In the genomic region with DNA sequence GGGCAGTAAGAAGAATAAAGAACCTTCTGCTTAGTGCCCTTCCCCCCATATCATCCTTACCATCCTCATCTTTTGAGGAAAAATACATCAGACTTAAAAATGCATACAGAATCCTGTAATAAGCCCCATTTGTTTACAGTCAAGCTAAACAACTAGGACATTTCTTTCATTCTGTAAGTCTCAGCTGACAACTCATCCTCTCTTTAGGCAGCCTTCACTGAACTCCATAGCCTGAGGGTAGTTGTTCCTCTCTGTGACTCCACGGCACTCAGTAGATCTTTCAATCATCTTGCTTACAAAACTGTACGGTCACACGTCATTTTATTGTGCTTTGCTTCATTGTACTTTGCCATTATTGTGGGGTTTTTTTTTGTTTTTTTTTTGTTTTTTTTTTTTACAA, we compare ENCODE assay signal across 18 cellular contexts.
"Had no signal": no experiment of that assay in that cellular context is flagged by ENCODE, and none has a peak within 500 bp of the region (broad histone marks: within the 10 kb centered on the region; RNA-seq: fewer than 3 reads in every experiment).

No MANE protein-coding gene starts in this region.

- H3K4me1 ChIP-seq: ascending aorta, lower lobe of right lung had no signal

- H3K36me3 ChIP-seq: ascending aorta, esophagus muscularis mucosa, lower lobe of right lung, thyroid gland had no signal

- H3K27me3 Mint-ChIP-seq: natural killer cell treated with Interleukin-12 subunit alpha and Interleukin-12 subunit beta and Interleukin-15 and Interleukin-18, amount 100 ng/mL, for 72 hours had no signal

- H3K4me2 ChIP-seq: hepatocyte had no signal

- H3K4me3 Mint-ChIP-seq: activated CD8-positive, alpha-beta T cell treated with anti-CD3 and anti-CD28 coated beads, Interleukin-2, amount 10 ng/mL, durations not matched to agents 7 days and 5 days; activated T-cell treated with anti-CD3 and anti-CD28 coated beads, Interleukin-2, amount 50 U/mL, for 4 hours; natural killer cell treated with Interleukin-12 subunit alpha and Interleukin-12 subunit beta and Interleukin-15 and Interleukin-18, amount 100 ng/mL, for 72 hours had no signal

- H3K4me3 ChIP-seq: ascending aorta, coronary artery, esophagus muscularis mucosa, hepatocyte, lower lobe of right lung, thyroid gland had no signal

- H3K27me3 ChIP-seq: ascending aorta, esophagus muscularis mucosa, hepatocyte, thyroid gland had no signal

- H2AFZ ChIP-seq: hepatocyte had no signal

- DNase-seq: activated CD4-positive, alpha-beta T cell treated with anti-CD3 and anti-CD28 coated beads for 48 hours; activated CD4-positive, CD25-positive, alpha-beta regulatory T cell; activated CD8-positive, alpha-beta T cell treated with anti-CD3 and anti-CD28 coated beads, Interleukin-2, amount 10 ng/mL, durations not matched to agents 7 days and 5 days; activated effector memory CD4-positive, alpha-beta T cell treated with Interleukin-2 at 50 U/mL for 16 hours; activated naive CD4-positive, alpha-beta T cell treated with anti-CD3 and anti-CD28 coated beads, Interleukin-2, amount 50 U/mL, for 16 hours; activated T-cell treated with anti-CD3 and anti-CD28 coated beads, Interleukin-2, amount 50 U/mL, for 4 hours; lower lobe of right lung; nucleus accumbens; retina; stimulated activated CD8-positive, alpha-beta memory T cell treated with anti-CD3 and anti-CD28 coated beads, Interleukin-4, amount 100 ng/mL, for 48 hours; stimulated activated naive CD4-positive, alpha-beta T cell treated with Interleukin-2 at 50 U/mL for 16 hours; thyroid gland had no signal

- H3K9me3 ChIP-seq: ascending aorta, esophagus muscularis mucosa, lower lobe of right lung, thyroid gland had no signal

- H3K36me3 Mint-ChIP-seq: natural killer cell treated with Interleukin-12 subunit alpha and Interleukin-12 subunit beta and Interleukin-15 and Interleukin-18, amount 100 ng/mL, for 72 hours had no signal

- H3K27ac ChIP-seq: ascending aorta, coronary artery, esophagus muscularis mucosa, hepatocyte, lower lobe of right lung, thyroid gland had no signal

- FAIRE-seq: urothelium cell line had no signal

- H3K9me3 Mint-ChIP-seq: activated T-cell treated with anti-CD3 and anti-CD28 coated beads, Interleukin-2, amount 50 U/mL, for 4 hours; natural killer cell treated with Interleukin-12 subunit alpha and Interleukin-12 subunit beta and Interleukin-15 and Interleukin-18, amount 100 ng/mL, for 72 hours had no signal

- H3K27ac Mint-ChIP-seq: activated CD8-positive, alpha-beta T cell treated with anti-CD3 and anti-CD28 coated beads, Interleukin-2, amount 10 ng/mL, durations not matched to agents 7 days and 5 days; natural killer cell treated with Interleukin-12 subunit alpha and Interleukin-12 subunit beta and Interleukin-15 and Interleukin-18, amount 100 ng/mL, for 72 hours had no signal

- ATAC-seq: activated CD8-positive, alpha-beta T cell treated with anti-CD3 and anti-CD28 coated beads, Interleukin-2, amount 10 ng/mL, durations not matched to agents 7 days and 5 days; activated T-cell treated with anti-CD3 and anti-CD28 coated beads, Interleukin-2, amount 50 U/mL, for 4 hours; lower lobe of right lung; natural killer cell treated with Interleukin-12 subunit alpha and Interleukin-12 subunit beta and Interleukin-15 and Interleukin-18, amount 100 ng/mL, for 72 hours had no signal
